16 cellular contexts compared by ENCODE assay signal in genomic region chr6:141413196-141413595, GRCh38.
"Had no signal": no experiment of that assay in that cellular context is flagged by ENCODE, and none has a peak within 500 bp of the region (broad histone marks: within the 10 kb centered on the region; RNA-seq: fewer than 3 reads in every experiment).

No MANE protein-coding gene starts in this region.

- H3K9me3 ChIP-seq: right lobe of liver had no signal

- DNase-seq: activated CD4-positive, alpha-beta T cell treated with anti-CD3 and anti-CD28 coated beads, Interleukin-2, amount 10 ng/mL, durations not matched to agents 24 days and 14 days; activated CD4-positive, CD25-positive, alpha-beta regulatory T cell; activated CD8-positive, alpha-beta memory T cell treated with anti-CD3 and anti-CD28 coated beads, Interleukin-2, amount 50 U/mL, for 48 hours; activated gamma-delta T cell; activated T-cell treated with anti-CD3 and anti-CD28 coated beads, Interleukin-2, amount 50 U/mL, for 72 hours; amniotic stem cell; body of pancreas; effector memory CD4-positive, alpha-beta T cell; hypothalamus; kidney; mesendoderm; occipital lobe; right lobe of liver; spleen; stimulated activated naive CD8-positive, alpha-beta T cell treated with anti-CD3 and anti-CD28 coated beads, Interleukin-15, amount 100 ng/mL, for 72 hours had no signal

- H3K36me3 ChIP-seq: right lobe of liver, spleen had no signal

- ATAC-seq: activated naive CD4-positive, alpha-beta T cell treated with anti-CD3 and anti-CD28 coated beads, Interleukin-2, amount 50 U/mL, for 72 hours; activated T-cell treated with anti-CD3 and anti-CD28 coated beads, Interleukin-2, amount 50 U/mL, for 72 hours; body of pancreas; right lobe of liver; stimulated activated naive CD8-positive, alpha-beta T cell treated with anti-CD3 and anti-CD28 coated beads, Interleukin-15, amount 100 ng/mL, for 72 hours had no signal

- H3K4me1 ChIP-seq: body of pancreas, right lobe of liver, spleen had no signal

- H3K27ac ChIP-seq: body of pancreas, right lobe of liver, spleen had no signal

- H3K27me3 ChIP-seq: body of pancreas, right lobe of liver, spleen had no signal

- H3K4me3 ChIP-seq: body of pancreas, right lobe of liver, spleen had no signal
